18 cellular contexts compared by ENCODE assay signal in genomic region chr19:40088299-40089047, GRCh38. TPM values are rescaled to one million over a fixed set of nuclear protein-coding genes. Genes with fewer than 3 reads are reported as not detected.
DNase-seq lines count a peak whose midpoint lies in the region; ATAC-seq and TF ChIP-seq lines count a peak whose summit lies in the region.
"Had no signal": no experiment of that assay in that cellular context is flagged by ENCODE, and none has a peak within 500 bp of the region (broad histone marks: within the 10 kb centered on the region; RNA-seq: fewer than 3 reads in every experiment).

No MANE protein-coding gene starts in this region.

- DNase-seq in activated T-cell treated with anti-CD3 and anti-CD28 coated beads, Interleukin-2, amount 50 U/mL, for 4 hours: no peak
- DNase-seq in activated T-cell treated with anti-CD3 and anti-CD28 coated beads, Interleukin-2, amount 50 U/mL, for 48 hours: no peak
- DNase-seq in effector memory CD8-positive, alpha-beta T cell: no peak
- DNase-seq in activated naive CD4-positive, alpha-beta T cell treated with anti-CD3 and anti-CD28 coated beads, Interleukin-2, amount 50 U/mL, for 72 hours (ENCODE audit: low spot score in 2 of 2): no peak
- DNase-seq in NCI-H2196 treated with DMSO at 0.1 percent for 48 hours (lab: John Stamatoyannopoulos, UW; ENCODE audit: unreplicated experiment): no peak
- DNase-seq: activated CD4-positive, alpha-beta T cell treated with anti-CD3 and anti-CD28 coated beads, Interleukin-2, amount 10 ng/mL, durations not matched to agents 7 days and 5 days; gastrocnemius medialis; GDM1; H7; NCI-H1694 treated with DMSO at 0.1 percent for 48 hours; NCI-H446 treated with DMSO at 0.1 percent for 48 hours; stimulated activated CD4-positive, alpha-beta T cell treated with anti-CD3 and anti-CD28 coated beads, Interleukin-12 subunit alpha, Interleukin-12 subunit beta, amount 100 ng/mL, for 4 hours; stomach had no signal

- H3K4me3 Mint-ChIP-seq in activated T-cell treated with anti-CD3 and anti-CD28 coated beads, Interleukin-2, amount 50 U/mL, for 4 hours: peak overlapping the region; percentile 44
- H3K4me3 Mint-ChIP-seq in effector memory CD8-positive, alpha-beta T cell: peak overlapping the region; percentile 6 to 18
- H3K4me3 Mint-ChIP-seq in stimulated activated memory B cell treated with anti-CD40 and anti-IgM and Interleukin-4, amounts not matched to agents 10 μg/mL and 1 μg/mL and 100 μg/mL, for 72 hours: no peak overlapping the region

- H3K9me3 Mint-ChIP-seq in activated T-cell treated with anti-CD3 and anti-CD28 coated beads, Interleukin-2, amount 50 U/mL, for 4 hours: peaks cover 3% of the 10 kb centered on the region
- H3K9me3 Mint-ChIP-seq in effector memory CD8-positive, alpha-beta T cell: no peaks in the 10 kb centered on the region
- peaks cover 8% of the 10 kb centered on the region for H3K9me3 Mint-ChIP-seq in stimulated activated memory B cell treated with anti-CD40 and anti-IgM and Interleukin-4, amounts not matched to agents 10 μg/mL and 1 μg/mL and 100 μg/mL, for 72 hours
- peaks cover 0 to 4% of the 10 kb centered on the region in 2 donors for H3K9me3 Mint-ChIP-seq in activated naive CD4-positive, alpha-beta T cell treated with anti-CD3 and anti-CD28 coated beads, Interleukin-2, amount 50 U/mL, for 72 hours

- no peak for ATAC-seq in activated T-cell treated with anti-CD3 and anti-CD28 coated beads, Interleukin-2, amount 50 U/mL, for 4 hours
- ATAC-seq in effector memory CD8-positive, alpha-beta T cell (replicated peaks): no peak
- ATAC-seq in stimulated activated memory B cell treated with anti-CD40 and anti-IgM and Interleukin-4, amounts not matched to agents 10 μg/mL and 1 μg/mL and 100 μg/mL, for 72 hours: no peak
- ATAC-seq in activated naive CD4-positive, alpha-beta T cell treated with anti-CD3 and anti-CD28 coated beads, Interleukin-2, amount 50 U/mL, for 72 hours: no peak
- no peak for ATAC-seq in GM19324 (IDR thresholded peaks at IDR 0.05; ENCODE audit: low FRiP score, unreplicated experiment)
- ATAC-seq: gastrocnemius medialis had no signal

- no peak overlapping the region for H3K4me3 ChIP-seq in SU-DHL-6 (ENCODE audit: insufficient read depth, low read length, poor library complexity, severe bottlenecking)

- H3F3A ChIP-seq in SU-DHL-6 (ENCODE audit: insufficient read depth): 0 out of 2 replicates have a peak, but pooled peaks cover 4% of the 10 kb centered on the region

- H3K27me3 ChIP-seq in SU-DHL-6 (ENCODE audit: low read length): no peaks in the 10 kb centered on the region
- H3K27me3 ChIP-seq: gastrocnemius medialis, stomach had no signal

- no peak overlapping the region for H2AFZ ChIP-seq in SU-DHL-6 (ENCODE audit: low read depth, low read length, severe bottlenecking)

- H3K4me1 Mint-ChIP-seq in activated T-cell treated with anti-CD3 and anti-CD28 coated beads, Interleukin-2, amount 50 U/mL, for 4 hours (ENCODE audit: low read depth): peaks cover 40% of the 10 kb centered on the region
- H3K4me1 Mint-ChIP-seq in effector memory CD8-positive, alpha-beta T cell (ENCODE audit: low read depth in 2 of 2): peaks cover 34% of the 10 kb centered on the region in 2 donors
- peaks cover 37% of the 10 kb centered on the region for H3K4me1 Mint-ChIP-seq in stimulated activated memory B cell treated with anti-CD40 and anti-IgM and Interleukin-4, amounts not matched to agents 10 μg/mL and 1 μg/mL and 100 μg/mL, for 72 hours

- H3K79me2 ChIP-seq in SU-DHL-6 (ENCODE audit: insufficient read depth, low read length): peaks cover 41% of the 10 kb centered on the region

- H3K27ac ChIP-seq in SU-DHL-6 (ENCODE audit: low read depth, low read length): no peak overlapping the region
- H3K27ac ChIP-seq: coronary artery, epithelial cell of prostate, gastrocnemius medialis, stomach had no signal

- peaks cover 2% of the 10 kb centered on the region for H3K27me3 Mint-ChIP-seq in activated T-cell treated with anti-CD3 and anti-CD28 coated beads, Interleukin-2, amount 50 U/mL, for 4 hours (ENCODE audit: low read depth)
- H3K27me3 Mint-ChIP-seq in effector memory CD8-positive, alpha-beta T cell: no peaks in the 10 kb centered on the region
- peaks cover under 1% of the 10 kb centered on the region for H3K27me3 Mint-ChIP-seq in stimulated activated memory B cell treated with anti-CD40 and anti-IgM and Interleukin-4, amounts not matched to agents 10 μg/mL and 1 μg/mL and 100 μg/mL, for 72 hours

- H3K9me2 ChIP-seq in SU-DHL-6 (replicated peaks; ENCODE audit: insufficient read depth, low read length): no peaks in the 10 kb centered on the region

- H3K9ac ChIP-seq in SU-DHL-6 (ENCODE audit: low read length): no peak overlapping the region

- peaks cover 14% of the 10 kb centered on the region; the same call in 1 of the 2 replicates for H3K36me3 ChIP-seq in SU-DHL-6 (ENCODE audit: low read length)

- H4K20me1 ChIP-seq in SU-DHL-6 (ENCODE audit: low read depth, low read length): no peaks in the 10 kb centered on the region

- peaks cover 23% of the 10 kb centered on the region for H3K36me3 Mint-ChIP-seq in activated T-cell treated with anti-CD3 and anti-CD28 coated beads, Interleukin-2, amount 50 U/mL, for 4 hours (ENCODE audit: insufficient read depth)
- H3K36me3 Mint-ChIP-seq in effector memory CD8-positive, alpha-beta T cell (ENCODE audit: insufficient read depth): peaks cover 30% of the 10 kb centered on the region
- peaks cover 31% of the 10 kb centered on the region for H3K36me3 Mint-ChIP-seq in stimulated activated memory B cell treated with anti-CD40 and anti-IgM and Interleukin-4, amounts not matched to agents 10 μg/mL and 1 μg/mL and 100 μg/mL, for 72 hours
- peaks cover 20 to 33% of the 10 kb centered on the region in 2 donors for H3K36me3 Mint-ChIP-seq in activated naive CD4-positive, alpha-beta T cell treated with anti-CD3 and anti-CD28 coated beads, Interleukin-2, amount 50 U/mL, for 72 hours

- peak overlapping the region; percentile 74 for H3K4me2 ChIP-seq in SU-DHL-6 (ENCODE audit: low read depth, low read length, poor library complexity, severe bottlenecking)

- no peak for TF ChIP-seq CTCF in SU-DHL-6 (IDR thresholded peaks at IDR 0.05; ENCODE audit: insufficient read depth, low read length, poor library complexity, severe bottlenecking)

- no peaks in the 10 kb centered on the region for H3K9me3 ChIP-seq in SU-DHL-6 (ENCODE audit: insufficient read depth, low read length)
- H3K9me3 ChIP-seq: gastrocnemius medialis, stomach had no signal

- H3K27ac Mint-ChIP-seq in effector memory CD8-positive, alpha-beta T cell: peak overlapping the region; percentile 1 to 5
- H3K27ac Mint-ChIP-seq in stimulated activated memory B cell treated with anti-CD40 and anti-IgM and Interleukin-4, amounts not matched to agents 10 μg/mL and 1 μg/mL and 100 μg/mL, for 72 hours: peak overlapping the region; percentile 41
- H3K27ac Mint-ChIP-seq in activated naive CD4-positive, alpha-beta T cell treated with anti-CD3 and anti-CD28 coated beads, Interleukin-2, amount 50 U/mL, for 72 hours: no peak overlapping the region
- H3K27ac Mint-ChIP-seq: activated CD4-positive, alpha-beta T cell treated with anti-CD3 and anti-CD28 coated beads, Interleukin-2, amount 10 ng/mL, durations not matched to agents 7 days and 5 days had no signal

RNA-seq across cellular contexts. Expression of gene ZNF780A, which starts 2.3 kb away (rescaled TPM):
- 10 to 100 TPM; 14.3 to 15.4 (median 14.4) TPM for total RNA-seq in activated T-cell treated with anti-CD3 and anti-CD28 coated beads, Interleukin-2, amount 50 U/mL, for 4 hours
- total RNA-seq in activated naive CD4-positive, alpha-beta T cell treated with anti-CD3 and anti-CD28 coated beads, Interleukin-2, amount 50 U/mL, for 72 hours: 10 to 100 TPM; 12.7 to 17.8 TPM

RNA-seq across cellular contexts. Expression of gene ZNF780B, which starts 32.4 kb away (rescaled TPM):
- 10 to 100 TPM; 15.2 to 17.8 (median 17.0) TPM for total RNA-seq in activated T-cell treated with anti-CD3 and anti-CD28 coated beads, Interleukin-2, amount 50 U/mL, for 4 hours
- 10 to 100 TPM in 1 of 2 donors, 1 to 10 TPM in 1; 5.4 to 21.5 TPM for total RNA-seq in activated naive CD4-positive, alpha-beta T cell treated with anti-CD3 and anti-CD28 coated beads, Interleukin-2, amount 50 U/mL, for 72 hours

Comparison
In these comparisons a context has a peak if more than half of its experiments do, and no peak if none do; other contexts are left out.
1. H3K27ac Mint-ChIP-seq: peak in effector memory CD8-positive, alpha-beta T cell (2 of 2) and stimulated activated memory B cell treated with anti-CD40 and anti-IgM and Interleukin-4, amounts not matched to agents 10 μg/mL and 1 μg/mL and 100 μg/mL, for 72 hours (single experiment); none in activated naive CD4-positive, alpha-beta T cell treated with anti-CD3 and anti-CD28 coated beads, Interleukin-2, amount 50 U/mL, for 72 hours (0 of 2).